Comparison of ENCODE assay signal across 13 cellular contexts in genomic region chr16:85576944-85577343, GRCh38. TPM values are rescaled to one million over a fixed set of nuclear protein-coding genes. Genes with fewer than 3 reads are reported as not detected.
DNase-seq lines count a peak whose midpoint lies in the region; ATAC-seq and TF ChIP-seq lines count a peak whose summit lies in the region.
"Had no signal": no experiment of that assay in that cellular context is flagged by ENCODE, and none has a peak within 500 bp of the region (broad histone marks: within the 10 kb centered on the region; RNA-seq: fewer than 3 reads in every experiment).

No MANE protein-coding gene starts in this region.

- no peak overlapping the region for H2BK5ac ChIP-seq in trophoblast cell (ENCODE audit: low read depth, low read length, poor library complexity)

- H3K27ac ChIP-seq in C4-2B (peak overlapping the region; percentile 87), Panc1 (ENCODE audit: low read length) (peak overlapping the region; percentile 74), trophoblast cell (ENCODE audit: low read depth, low read length) (no peak overlapping the region)

- CTCF ChIA-PET in Panc1 (lab: Charles Lee) = no interaction called here

- H3K79me1 ChIP-seq in trophoblast cell (ENCODE audit: low read length) = no peaks in the 10 kb centered on the region

- peak overlapping the region; percentile 51 for H3K27ac Mint-ChIP-seq in dendritic cell treated with granulocyte-macrophage colony-stimulating factor and Interleukin-4, amounts not matched to agents 40 ng/mL and 50 ng/mL, for 4 days
- H3K27ac Mint-ChIP-seq: CD8-positive, alpha-beta memory T cell had no signal

- TF ChIP-seq CTCF in C4-2B (conservative IDR thresholded peaks at IDR 0.05) = no peak
- no peak for TF ChIP-seq CTCF in Panc1 (IDR thresholded peaks at IDR 0.05)

- H3K9me3 ChIP-seq in Panc1 (ENCODE audit: control insufficient read depth, insufficient read depth, low read depth, low read length) (no peaks in the 10 kb centered on the region), trophoblast cell (ENCODE audit: insufficient read depth, low read depth, low read length) (peaks cover 4% of the 10 kb centered on the region)
- H3K9me3 ChIP-seq: BE2C, HAP-1 had no signal

- no peak overlapping the region for H3K14ac ChIP-seq in trophoblast cell (ENCODE audit: low read length)

- no peak overlapping the region for H2BK12ac ChIP-seq in trophoblast cell (ENCODE audit: low read length)

- no peak overlapping the region for H4K91ac ChIP-seq in trophoblast cell (ENCODE audit: low read depth, low read length)

- H4K8ac ChIP-seq in trophoblast cell (ENCODE audit: low read depth, low read length) = no peak overlapping the region

- peak overlapping the region; percentile 40 for H3K4ac ChIP-seq in trophoblast cell (ENCODE audit: low read depth, low read length)

- H3K4me1 ChIP-seq in Panc1 (ENCODE audit: control insufficient read depth, insufficient read depth, low read length) = peaks cover 77% of the 10 kb centered on the region
- peaks cover 9 to 13% of the 10 kb centered on the region in 2 experiments for H3K4me1 ChIP-seq in trophoblast cell (ENCODE audit: control insufficient read depth in 1 of 2, insufficient read depth in 2 of 2, low read length in 2 of 2)

- H3K27me3 Mint-ChIP-seq in dendritic cell treated with granulocyte-macrophage colony-stimulating factor and Interleukin-4, amounts not matched to agents 40 ng/mL and 50 ng/mL, for 4 days = peaks cover 4% of the 10 kb centered on the region
- H3K27me3 Mint-ChIP-seq: CD8-positive, alpha-beta memory T cell had no signal

- H3K4me3 ChIP-seq in Panc1 (ENCODE audit: low read depth in 2 of 2, low read length in 2 of 2) = no peak overlapping the region
- H3K4me3 ChIP-seq in trophoblast cell (ENCODE audit: low read depth, low read length) = no peak overlapping the region
- H3K4me3 ChIP-seq: HAP-1 had no signal

- H3K4me1 Mint-ChIP-seq in dendritic cell treated with granulocyte-macrophage colony-stimulating factor and Interleukin-4, amounts not matched to agents 40 ng/mL and 50 ng/mL, for 4 days (ENCODE audit: low read depth) = peaks cover 80% of the 10 kb centered on the region

- no peak for ATAC-seq in Panc1

- H2AFZ ChIP-seq in trophoblast cell (ENCODE audit: insufficient read depth, low read length, poor library complexity) = no peak overlapping the region

- H3K36me3 ChIP-seq in Panc1 (ENCODE audit: control insufficient read depth, insufficient read depth, low read length) (no peaks in the 10 kb centered on the region), trophoblast cell (ENCODE audit: control insufficient read depth in 1 of 2, insufficient read depth in 2 of 2, low read length in 2 of 2) (peaks cover 4 to 14% of the 10 kb centered on the region in 2 experiments)
- H3K36me3 ChIP-seq: BE2C, HAP-1 had no signal

- POLR2A ChIA-PET in Panc1 (lab: Charles Lee) = no interaction called here

- no peak overlapping the region for H3K18ac ChIP-seq in trophoblast cell (ENCODE audit: low read length)

- no peaks in the 10 kb centered on the region for H3K9me3 Mint-ChIP-seq in dendritic cell treated with granulocyte-macrophage colony-stimulating factor and Interleukin-4, amounts not matched to agents 40 ng/mL and 50 ng/mL, for 4 days
- H3K9me3 Mint-ChIP-seq: CD8-positive, alpha-beta memory T cell had no signal

- H3K27me3 ChIP-seq in Panc1 (ENCODE audit: control insufficient read depth, insufficient read depth, low read length) = no peaks in the 10 kb centered on the region
- H3K27me3 ChIP-seq in trophoblast cell (ENCODE audit: insufficient read depth, low read length) = no peaks in the 10 kb centered on the region
- H3K27me3 ChIP-seq: BE2C had no signal

- WGBS in trophoblast cell (ENCODE audit: extremely low coverage, insufficient coverage, insufficient read length) = no CpG with 5 or more reads among the region's 12 CpGs

- no peak overlapping the region for H3K9ac ChIP-seq in trophoblast cell (ENCODE audit: low read length)

- in situ Hi-C loops in Panc1 (cut with HindIII; ENCODE audit: low pct_unique_long_range_greater_than_20kb, low sequenced_read_pairs) = no loop called here

- no TSS peak for BruUV-seq in Panc1 (replicated peaks; lab: Mats Ljungman, UMichigan)

- no peak overlapping the region for H3K4me3 Mint-ChIP-seq in dendritic cell treated with granulocyte-macrophage colony-stimulating factor and Interleukin-4, amounts not matched to agents 40 ng/mL and 50 ng/mL, for 4 days

- H3K79me2 ChIP-seq in trophoblast cell (ENCODE audit: control insufficient read depth, insufficient read depth, low read length, poor library complexity) = peaks cover 3% of the 10 kb centered on the region

- no peak overlapping the region for H2BK120ac ChIP-seq in trophoblast cell (ENCODE audit: insufficient read depth, low read length, poor library complexity)

- no peak overlapping the region for H4K12ac ChIP-seq in trophoblast cell (ENCODE audit: low read depth, low read length)

- peaks cover 10% of the 10 kb centered on the region for H3K36me3 Mint-ChIP-seq in dendritic cell treated with granulocyte-macrophage colony-stimulating factor and Interleukin-4, amounts not matched to agents 40 ng/mL and 50 ng/mL, for 4 days (ENCODE audit: low read depth)

- no peak overlapping the region for H3K23ac ChIP-seq in trophoblast cell (ENCODE audit: low read length)

- DNase-seq in Panc1 (ENCODE audit: low read depth, low spot score) (no peak), trophoblast cell (no peak), NCI-H82 (lab: John Stamatoyannopoulos, UW) (no peak), SHP77 treated with DMSO at 0.1 percent for 48 hours (lab: John Stamatoyannopoulos, UW) (no peak), RKO (ENCODE audit: low spot score) (no peak)
- DNase-seq: ACHN; BE2C; CD8-positive, alpha-beta memory T cell; COR-L47; KBM-7 had no signal

- no peak overlapping the region for H2AK5ac ChIP-seq in trophoblast cell (ENCODE audit: low read length)

- H3K4me2 ChIP-seq in trophoblast cell (ENCODE audit: low read length) = no peak overlapping the region

- intact Hi-C loops in Panc1 (cut with micrococcal nuclease; ENCODE audit: unreplicated experiment) = no loop called here
- intact Hi-C loops in dendritic cell treated with granulocyte-macrophage colony-stimulating factor and Interleukin-4, amounts not matched to agents 40 ng/mL and 50 ng/mL, for 4 days (cut with micrococcal nuclease) = no loop called here

RNA-seq across cellular contexts. Expression of gene GSE1, which starts 36.2 kb away (rescaled TPM):
- 97.5 TPM for total RNA-seq in Panc1 (2021; ENCODE audit: unreplicated experiment)
- 79.9 TPM for polyA plus RNA-seq in Panc1 (2012; ENCODE audit: insufficient read length)
- polyA plus RNA-seq in trophoblast cell (2013) = 175 and 188 TPM in 2 replicates
